ENCODE assay signal across 2 cellular contexts in genomic region chr15:64146885-64147681, GRCh38.
TF ChIP-seq lines count a peak whose summit lies in the region.

No MANE protein-coding gene starts in this region.

TF ChIP-seq in HEK293, 187 proteins besides CTCF, POLR2A, EP300 and RAD21:
- TF ChIP-seq ZNF223 (tag by site-specific recombination; IDR thresholded peaks at IDR 0.05) (peak; percentile 99), ZNF121 (tag by site-specific recombination; IDR thresholded peaks at IDR 0.05) (0 out of 2 replicates have a peak, but pooled peaks have one; percentile 56), ZSCAN16 (tag by site-specific recombination; IDR thresholded peaks at IDR 0.05) (peak; percentile 51; the same call in 1 of the 2 replicates), FEZF1 (tag by site-specific recombination; IDR thresholded peaks at IDR 0.05) (0 out of 2 replicates have a peak, but pooled peaks have one; percentile 11), ZNF792 (tag by site-specific recombination; IDR thresholded peaks at IDR 0.05) (no peak), ZIC2 (tag by site-specific recombination; IDR thresholded peaks at IDR 0.05) (peak; percentile 60), ZNF335 (tag by site-specific recombination; conservative IDR thresholded peaks at IDR 0.05) (peak; percentile 96), ZNF561 (tag by site-specific recombination; IDR thresholded peaks at IDR 0.05; ENCODE audit: borderline replicate concordance) (no peak), ZBTB11 (tag by site-specific recombination; conservative IDR thresholded peaks at IDR 0.05; ENCODE audit: low read depth) (no peak), PATZ1 (tag by site-specific recombination; IDR thresholded peaks at IDR 0.05) (0 out of 2 replicates have a peak, but pooled peaks have one; percentile 26), ZBTB8A (tag by site-specific recombination; IDR thresholded peaks at IDR 0.05) (peak; percentile 93), ZBTB48 (tag by site-specific recombination; IDR thresholded peaks at IDR 0.05) (0 out of 2 replicates have a peak, but pooled peaks have one; percentile 31), ZNF692 (tag by site-specific recombination; IDR thresholded peaks at IDR 0.05) (peak; percentile 65; the same call in 1 of the 2 replicates), ZNF19 (tag by site-specific recombination; IDR thresholded peaks at IDR 0.05; ENCODE audit: low read depth) (0 out of 2 replicates have a peak, but pooled peaks have one; percentile 5), ZXDB (tag by site-specific recombination; IDR thresholded peaks at IDR 0.05) (peak; percentile 46; the same call in 1 of the 2 replicates), OSR2 (tag by site-specific recombination; IDR thresholded peaks at IDR 0.05) (peak; percentile 11; the same call in 1 of the 2 replicates), ZFP3 (tag by site-specific recombination; IDR thresholded peaks at IDR 0.05; ENCODE audit: low read depth) (no peak), ZBTB20 (tag by site-specific recombination; IDR thresholded peaks at IDR 0.05) (peak; percentile 62), ZEB2 (tag by site-specific recombination; IDR thresholded peaks at IDR 0.05) (peak; percentile 47; the same call in 1 of the 2 replicates)
TF ChIP-seq in HEK293: peak in this region for 15.

TF ChIP-seq in HepG2, 621 proteins besides CTCF, POLR2A, EP300 and RAD21 (continues in another document):
- no peak; the same call in 1 of the 2 replicates for TF ChIP-seq IKZF5 (CRISPR knock-in tag; IDR thresholded peaks at IDR 0.05)
- TF ChIP-seq ZFP36L1 (CRISPR knock-in tag; IDR thresholded peaks at IDR 0.05), result 0 out of 2 replicates have a peak, but pooled peaks have one; percentile 50
- TF ChIP-seq CCAR2 (optimal IDR thresholded peaks at IDR 0.05; ENCODE audit: low read depth, low read length), result no peak
- TF ChIP-seq RBM39 (IDR thresholded peaks at IDR 0.05; ENCODE audit: low read depth, low read length, poor library complexity, severe bottlenecking), result peak; percentile 70
- TF ChIP-seq ARNT (IDR thresholded peaks at IDR 0.05), result no peak
- TF ChIP-seq ZSCAN20 (CRISPR knock-in tag; IDR thresholded peaks at IDR 0.05; ENCODE audit: borderline replicate concordance), result no peak
- peak; percentile 15; the same call in 1 of the 2 replicates for TF ChIP-seq SOX5 (CRISPR knock-in tag; IDR thresholded peaks at IDR 0.05; ENCODE audit: borderline replicate concordance)
- no peak for TF ChIP-seq ZNF572 (CRISPR knock-in tag; IDR thresholded peaks at IDR 0.05)
- no peak for TF ChIP-seq SIX1 (CRISPR knock-in tag; IDR thresholded peaks at IDR 0.05; ENCODE audit: borderline replicate concordance)
- TF ChIP-seq GABPA (IDR thresholded peaks at IDR 0.05; ENCODE audit: low read depth, low read length), result no peak
- no peak for TF ChIP-seq GABPA (CRISPR knock-in tag; IDR thresholded peaks at IDR 0.05; ENCODE audit: low read depth)
- TF ChIP-seq TBL1XR1 (IDR thresholded peaks at IDR 0.05; ENCODE audit: borderline replicate concordance, low read length, partially characterized antibody), result no peak
- TF ChIP-seq MYPOP (CRISPR knock-in tag; IDR thresholded peaks at IDR 0.05), result 0 out of 2 replicates have a peak, but pooled peaks have one; percentile 23
- TF ChIP-seq ATRX (CRISPR knock-in tag; IDR thresholded peaks at IDR 0.05; ENCODE audit: borderline replicate concordance), result no peak
- no peak for TF ChIP-seq ZNF256 (CRISPR knock-in tag; conservative IDR thresholded peaks at IDR 0.05)
- TF ChIP-seq ZFP91 (CRISPR knock-in tag; IDR thresholded peaks at IDR 0.05; ENCODE audit: borderline replicate concordance), result peak; percentile 74; the same call in 1 of the 2 replicates
- no peak for TF ChIP-seq MED8 (CRISPR knock-in tag; IDR thresholded peaks at IDR 0.05; ENCODE audit: insufficient replicate concordance)
- peak; percentile 58 for TF ChIP-seq ZFY (CRISPR knock-in tag; IDR thresholded peaks at IDR 0.05)
- TF ChIP-seq GPN1 (CRISPR knock-in tag; IDR thresholded peaks at IDR 0.05; ENCODE audit: borderline replicate concordance), result no peak
- no peak for TF ChIP-seq ZHX2 (IDR thresholded peaks at IDR 0.05; ENCODE audit: low read depth)
- no peak for TF ChIP-seq ZHX2 (CRISPR knock-in tag; IDR thresholded peaks at IDR 0.05; ENCODE audit: borderline replicate concordance)
- TF ChIP-seq CHD2 (IDR thresholded peaks at IDR 0.05; ENCODE audit: low read depth, low read length), result no peak
- no peak for TF ChIP-seq PRDM10 (CRISPR knock-in tag; IDR thresholded peaks at IDR 0.05; ENCODE audit: low read depth)
- 0 out of 2 replicates have a peak, but pooled peaks have one; percentile 36 for TF ChIP-seq ZNF276 (CRISPR knock-in tag; IDR thresholded peaks at IDR 0.05; ENCODE audit: low read depth)
- no peak for TF ChIP-seq ZNF75D (CRISPR knock-in tag; IDR thresholded peaks at IDR 0.05; ENCODE audit: borderline replicate concordance)
- TF ChIP-seq ZNF253 (CRISPR knock-in tag; IDR thresholded peaks at IDR 0.05; ENCODE audit: borderline replicate concordance), result no peak
- TF ChIP-seq EEA1 (CRISPR knock-in tag; IDR thresholded peaks at IDR 0.05; ENCODE audit: borderline replicate concordance), result no peak
- TF ChIP-seq FOXC1 (CRISPR knock-in tag; IDR thresholded peaks at IDR 0.05; ENCODE audit: borderline replicate concordance), result peak; percentile 27; the same call in 1 of the 2 replicates
- TF ChIP-seq ISX (CRISPR knock-in tag; conservative IDR thresholded peaks at IDR 0.05), result no peak
- no peak for TF ChIP-seq ZNF354B (CRISPR knock-in tag; IDR thresholded peaks at IDR 0.05)
- no peak for TF ChIP-seq KLF11 (CRISPR knock-in tag; IDR thresholded peaks at IDR 0.05)
- no peak for TF ChIP-seq HES4 (CRISPR knock-in tag; IDR thresholded peaks at IDR 0.05; ENCODE audit: borderline replicate concordance)
- TF ChIP-seq ZKSCAN5 (CRISPR knock-in tag; IDR thresholded peaks at IDR 0.05), result no peak
